In genomic region chr3:177058647-177059046, GRCh38 we compare ENCODE assay signal across 16 cellular contexts.
"Had no signal": no experiment of that assay in that cellular context is flagged by ENCODE, and none has a peak within 500 bp of the region (broad histone marks: within the 10 kb centered on the region; RNA-seq: fewer than 3 reads in every experiment).

No MANE protein-coding gene starts in this region.

- H3K4me1 ChIP-seq: testis had no signal

- H3K4me3 Mint-ChIP-seq: activated CD4-positive, alpha-beta memory T cell treated with anti-CD3 and anti-CD28 coated beads for 36 hours; activated naive CD8-positive, alpha-beta T cell; effector memory CD8-positive, alpha-beta T cell; naive thymus-derived CD8-positive, alpha-beta T cell; stimulated activated memory B cell treated with anti-CD40 and anti-IgM and Interleukin-4, amounts not matched to agents 10 μg/mL and 1 μg/mL and 100 μg/mL, for 72 hours; type B pancreatic cell had no signal

- H3K9me3 Mint-ChIP-seq: activated CD4-positive, alpha-beta memory T cell treated with anti-CD3 and anti-CD28 coated beads for 36 hours; effector memory CD8-positive, alpha-beta T cell; naive thymus-derived CD8-positive, alpha-beta T cell; stimulated activated memory B cell treated with anti-CD40 and anti-IgM and Interleukin-4, amounts not matched to agents 10 μg/mL and 1 μg/mL and 100 μg/mL, for 72 hours; type B pancreatic cell had no signal

- H3K36me3 Mint-ChIP-seq: type B pancreatic cell had no signal

- H3K27ac Mint-ChIP-seq: activated CD4-positive, alpha-beta memory T cell treated with anti-CD3 and anti-CD28 coated beads for 36 hours; activated naive CD8-positive, alpha-beta T cell; effector memory CD8-positive, alpha-beta T cell; stimulated activated memory B cell treated with anti-CD40 and anti-IgM and Interleukin-4, amounts not matched to agents 10 μg/mL and 1 μg/mL and 100 μg/mL, for 72 hours; type B pancreatic cell had no signal

- H3K27me3 Mint-ChIP-seq: activated CD4-positive, alpha-beta memory T cell treated with anti-CD3 and anti-CD28 coated beads for 36 hours; activated naive CD8-positive, alpha-beta T cell; effector memory CD8-positive, alpha-beta T cell; naive thymus-derived CD8-positive, alpha-beta T cell; stimulated activated memory B cell treated with anti-CD40 and anti-IgM and Interleukin-4, amounts not matched to agents 10 μg/mL and 1 μg/mL and 100 μg/mL, for 72 hours; type B pancreatic cell had no signal

- H3K27me3 ChIP-seq: cardiac muscle cell, ovary, sigmoid colon, spleen, testis had no signal

- H3K27ac ChIP-seq: cardiac muscle cell, ovary, sigmoid colon, testis had no signal

- H3K9me3 ChIP-seq: ovary, sigmoid colon, spleen, testis had no signal

- H3K36me3 ChIP-seq: ovary had no signal

- H3K4me3 ChIP-seq: cardiac muscle cell, ovary, sigmoid colon, spleen, testis had no signal

- DNase-seq: activated CD4-positive, alpha-beta memory T cell treated with anti-CD3 and anti-CD28 coated beads for 36 hours; amygdala; effector memory CD8-positive, alpha-beta T cell; mesenchymal stem cell; naive thymus-derived CD8-positive, alpha-beta T cell; ovary; sigmoid colon; spleen; stimulated activated CD4-positive, alpha-beta T cell treated with anti-CD3 and anti-CD28 coated beads, Interleukin-4, amount 100 ng/mL, for 4 hours; T-helper 2 cell; testis had no signal

- FAIRE-seq: TTC549 had no signal
